1 cellular context compared by ENCODE assay signal in the genomic region with DNA sequence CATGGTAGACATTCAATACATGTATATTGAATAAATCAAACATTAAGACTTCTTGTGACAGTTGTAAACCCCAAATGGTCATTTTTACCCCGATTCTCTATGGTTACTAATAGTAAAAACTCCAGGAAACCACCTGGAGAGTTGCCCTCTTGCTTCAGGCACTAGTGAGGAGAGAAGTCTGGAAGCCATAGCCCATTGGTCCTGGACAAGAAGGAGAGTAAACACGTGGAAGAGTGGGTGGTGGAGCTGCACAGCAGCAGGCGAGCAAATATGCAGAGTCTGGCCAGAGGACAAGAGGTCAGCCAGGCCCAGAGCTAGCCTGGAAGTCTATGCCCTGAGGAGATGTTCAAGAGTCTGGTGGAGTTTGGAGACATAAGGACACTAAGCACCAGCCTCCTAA.
TF ChIP-seq lines count a peak whose summit lies in the region.

No MANE protein-coding gene starts in this region.

TF ChIP-seq in HCT116, 20 proteins besides CTCF, POLR2A, EP300 and RAD21 (continued from another document):
- TF ChIP-seq, protein P1, sequence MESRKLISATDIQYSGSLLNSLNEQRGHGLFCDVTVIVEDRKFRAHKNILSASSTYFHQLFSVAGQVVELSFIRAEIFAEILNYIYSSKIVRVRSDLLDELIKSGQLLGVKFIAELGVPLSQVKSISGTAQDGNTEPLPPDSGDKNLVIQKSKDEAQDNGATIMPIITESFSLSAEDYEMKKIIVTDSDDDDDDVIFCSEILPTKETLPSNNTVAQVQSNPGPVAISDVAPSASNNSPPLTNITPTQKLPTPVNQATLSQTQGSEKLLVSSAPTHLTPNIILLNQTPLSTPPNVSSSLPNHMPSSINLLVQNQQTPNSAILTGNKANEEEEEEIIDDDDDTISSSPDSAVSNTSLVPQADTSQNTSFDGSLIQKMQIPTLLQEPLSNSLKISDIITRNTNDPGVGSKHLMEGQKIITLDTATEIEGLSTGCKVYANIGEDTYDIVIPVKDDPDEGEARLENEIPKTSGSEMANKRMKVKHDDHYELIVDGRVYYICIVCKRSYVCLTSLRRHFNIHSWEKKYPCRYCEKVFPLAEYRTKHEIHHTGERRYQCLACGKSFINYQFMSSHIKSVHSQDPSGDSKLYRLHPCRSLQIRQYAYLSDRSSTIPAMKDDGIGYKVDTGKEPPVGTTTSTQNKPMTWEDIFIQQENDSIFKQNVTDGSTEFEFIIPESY (IDR thresholded peaks at IDR 0.05; ENCODE audit: extremely low read depth, insufficient replicate concordance, low read length) = no peak
- TF ChIP-seq JUND (IDR thresholded peaks at IDR 0.05) (no peak), SP1 (IDR thresholded peaks at IDR 0.05; ENCODE audit: low read depth) (no peak), TCF7L2 (IDR thresholded peaks at IDR 0.05; ENCODE audit: borderline replicate concordance, extremely low read depth, insufficient read depth, insufficient read length) (no peak), YY1 (IDR thresholded peaks at IDR 0.05; ENCODE audit: extremely low read depth, insufficient replicate concordance, low read depth, low read length) (no peak), CEBPB (IDR thresholded peaks at IDR 0.05; ENCODE audit: low read depth) (no peak), EZH2 (IDR thresholded peaks at IDR 0.05) (no peak), CBX3 (IDR thresholded peaks at IDR 0.05; ENCODE audit: low read depth) (no peak), EZH2phosphoT487 (IDR thresholded peaks at IDR 0.05; ENCODE audit: borderline replicate concordance) (no peak)
- TF ChIP-seq, protein P2, sequence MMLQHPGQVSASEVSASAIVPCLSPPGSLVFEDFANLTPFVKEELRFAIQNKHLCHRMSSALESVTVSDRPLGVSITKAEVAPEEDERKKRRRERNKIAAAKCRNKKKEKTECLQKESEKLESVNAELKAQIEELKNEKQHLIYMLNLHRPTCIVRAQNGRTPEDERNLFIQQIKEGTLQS (IDR thresholded peaks at IDR 0.05) = no peak
